ENCODE assay signal across 25 cellular contexts in the genomic region with DNA sequence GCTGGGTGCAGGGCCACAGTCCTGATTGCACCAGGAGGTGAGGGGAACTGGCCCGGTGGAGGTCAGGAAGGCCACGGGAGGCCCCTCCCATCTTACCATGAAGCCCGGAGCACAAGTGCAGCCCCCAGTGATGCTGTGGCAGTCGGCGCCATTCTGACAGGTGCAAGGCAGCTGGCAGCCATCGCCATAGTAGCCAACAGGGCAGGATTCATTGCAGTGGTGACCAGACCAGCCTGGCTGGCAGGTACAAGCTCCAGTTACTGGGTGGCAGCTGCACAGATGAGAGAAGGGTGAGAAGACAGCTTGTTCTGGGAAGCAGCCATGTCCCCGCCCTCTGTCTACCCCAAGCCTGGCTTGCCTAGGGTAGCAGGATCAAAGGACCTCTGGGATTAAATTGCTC.
DNase-seq lines count a peak whose midpoint lies in the region; FAIRE-seq and TF ChIP-seq lines count a peak whose summit lies in the region.
"Had no signal": no experiment of that assay in that cellular context is flagged by ENCODE, and none has a peak within 500 bp of the region (broad histone marks: within the 10 kb centered on the region; RNA-seq: fewer than 3 reads in every experiment).

No MANE protein-coding gene starts in this region.

- H3K27ac ChIP-seq in H9 (ENCODE audit: insufficient read length, low read depth, low read length) = no peak overlapping the region
- H3K27ac ChIP-seq in SJCRH30 = no peak overlapping the region
- H3K27ac ChIP-seq: epithelial cell of prostate, neutrophil, prostate gland had no signal

- no peak overlapping the region for H3K4ac ChIP-seq in H9 (ENCODE audit: low read depth, low read length)

- no peak for TF ChIP-seq CTCF in H9 (conservative IDR thresholded peaks at IDR 0.05)
- no peak for TF ChIP-seq CTCF in Caco-2 (IDR thresholded peaks at IDR 0.05; ENCODE audit: insufficient read depth in 1 of 2, low read depth in 1 of 2, low read length in 1 of 2, severe bottlenecking in 1 of 2, unreplicated experiment in 1 of 2)

- no TSS peak for BruUV-seq in Caco-2 (replicated peaks; lab: Mats Ljungman, UMichigan)

- no peaks in the 10 kb centered on the region for H3K9me3 ChIP-seq in H9 (ENCODE audit: control insufficient read depth, low read depth, low read length)
- no peaks in the 10 kb centered on the region; the same call in 1 of the 2 replicates for H3K9me3 ChIP-seq in SJCRH30 (replicated peaks)
- no peaks in the 10 kb centered on the region for H3K9me3 ChIP-seq in Caco-2
- H3K9me3 ChIP-seq: neutrophil, prostate gland had no signal

- H3K9me3 Mint-ChIP-seq in H9 (no peaks in the 10 kb centered on the region), Caco-2 (ENCODE audit: unreplicated experiment) (no peaks in the 10 kb centered on the region)
- H3K9me3 Mint-ChIP-seq in activated T-helper 1 cell treated with anti-CD3 and anti-CD28 coated beads, Interleukin-12 subunit alpha, Interleukin-12 subunit beta, Interleukin-2, Interleukin-4 antibody, amounts not matched to agents 30 ng/mL and 10 ng/mL and 1 ng/mL, durations not matched to agents 14 hours and 24 hours and 36 hours = no peaks in the 10 kb centered on the region
- H3K9me3 Mint-ChIP-seq: activated CD8-positive, alpha-beta T cell treated with anti-CD3 and anti-CD28 coated beads for 36 hours; memory B cell; type B pancreatic cell had no signal

- H3K27me3 Mint-ChIP-seq in H9 (ENCODE audit: low read depth) (no peaks in the 10 kb centered on the region), Caco-2 (ENCODE audit: insufficient read depth, unreplicated experiment) (peaks cover under 1% of the 10 kb centered on the region)
- H3K27me3 Mint-ChIP-seq in activated T-helper 1 cell treated with anti-CD3 and anti-CD28 coated beads, Interleukin-12 subunit alpha, Interleukin-12 subunit beta, Interleukin-2, Interleukin-4 antibody, amounts not matched to agents 30 ng/mL and 10 ng/mL and 1 ng/mL, durations not matched to agents 14 hours and 24 hours and 36 hours (ENCODE audit: insufficient read depth) = peaks cover 25% of the 10 kb centered on the region

- no peak overlapping the region for H2BK15ac ChIP-seq in H9 (ENCODE audit: low read depth, low read length)

- H2AFZ ChIP-seq in H9 (ENCODE audit: low read length) = no peak overlapping the region

- H3K56ac ChIP-seq in H9 (ENCODE audit: insufficient read length, low read depth, low read length) = no peak overlapping the region

- H2AK5ac ChIP-seq in H9 (ENCODE audit: insufficient read length, low read length) = no peak overlapping the region

- no peaks in the 10 kb centered on the region for H3K23me2 ChIP-seq in H9 (ENCODE audit: insufficient read length, low read depth, low read length, poor library complexity, severe bottlenecking)

- CTCF ChIA-PET in Caco-2 (lab: Charles Lee) = no interaction called here

- WGBS in H9 (ENCODE audit: extremely low coverage, insufficient read length, low lambda C conversion rate) = no CpG with 5 or more reads among the region's 7 CpGs

- no peaks in the 10 kb centered on the region for H3K79me2 ChIP-seq in H9 (ENCODE audit: insufficient read depth, low read length)

- H3K14ac ChIP-seq in H9 (ENCODE audit: insufficient read depth, low read length) = no peak overlapping the region; the same call in 1 of the 2 replicates

- H3K27me3 ChIP-seq in H9 (ENCODE audit: insufficient read depth, low read length) (no peaks in the 10 kb centered on the region), SJCRH30 (no peaks in the 10 kb centered on the region), Caco-2 (replicated peaks; ENCODE audit: control insufficient read depth, insufficient read depth, low read length) (no peaks in the 10 kb centered on the region)

- H3K4me3 Mint-ChIP-seq in H9 (no peak overlapping the region; a peak in 1 of 5 replicates), Caco-2 (ENCODE audit: unreplicated experiment) (no peak overlapping the region)
- no peak overlapping the region for H3K4me3 Mint-ChIP-seq in activated T-helper 1 cell treated with anti-CD3 and anti-CD28 coated beads, Interleukin-12 subunit alpha, Interleukin-12 subunit beta, Interleukin-2, Interleukin-4 antibody, amounts not matched to agents 30 ng/mL and 10 ng/mL and 1 ng/mL, durations not matched to agents 14 hours and 24 hours and 36 hours
- H3K4me3 Mint-ChIP-seq: activated CD8-positive, alpha-beta T cell treated with anti-CD3 and anti-CD28 coated beads for 36 hours; CD14-positive monocyte; memory B cell; type B pancreatic cell had no signal

- intact Hi-C loops in activated T-helper 1 cell treated with anti-CD3 and anti-CD28 coated beads, Interleukin-12 subunit alpha, Interleukin-12 subunit beta, Interleukin-2, Interleukin-4 antibody, amounts not matched to agents 30 ng/mL and 10 ng/mL and 1 ng/mL, durations not matched to agents 14 hours and 24 hours and 36 hours (cut with micrococcal nuclease) = no loop called here
- intact Hi-C loops in Caco-2 (cut with micrococcal nuclease; ENCODE audit: unreplicated experiment) = no loop called here

- H3K27ac Mint-ChIP-seq in H9 = no peak overlapping the region
- H3K27ac Mint-ChIP-seq in activated T-helper 1 cell treated with anti-CD3 and anti-CD28 coated beads, Interleukin-12 subunit alpha, Interleukin-12 subunit beta, Interleukin-2, Interleukin-4 antibody, amounts not matched to agents 30 ng/mL and 10 ng/mL and 1 ng/mL, durations not matched to agents 14 hours and 24 hours and 36 hours = no peak overlapping the region
- H3K27ac Mint-ChIP-seq in Caco-2 (ENCODE audit: unreplicated experiment) = no peak overlapping the region
- H3K27ac Mint-ChIP-seq: activated CD8-positive, alpha-beta T cell treated with anti-CD3 and anti-CD28 coated beads for 36 hours; CD14-positive monocyte; memory B cell; type B pancreatic cell had no signal

- H3K36me3 Mint-ChIP-seq in H9 (ENCODE audit: insufficient read depth in 1 of 3, low read depth in 3 of 3) (no peaks in the 10 kb centered on the region; a peak in 1 of 7 replicates), Caco-2 (ENCODE audit: insufficient read depth, unreplicated experiment) (no peaks in the 10 kb centered on the region)
- no peaks in the 10 kb centered on the region for H3K36me3 Mint-ChIP-seq in activated T-helper 1 cell treated with anti-CD3 and anti-CD28 coated beads, Interleukin-12 subunit alpha, Interleukin-12 subunit beta, Interleukin-2, Interleukin-4 antibody, amounts not matched to agents 30 ng/mL and 10 ng/mL and 1 ng/mL, durations not matched to agents 14 hours and 24 hours and 36 hours (ENCODE audit: low read depth)
- H3K36me3 Mint-ChIP-seq: CD14-positive monocyte, memory B cell, type B pancreatic cell had no signal

- H3T11ph ChIP-seq in H9 (ENCODE audit: low read length) = no peak overlapping the region

- no peak overlapping the region for H4K8ac ChIP-seq in H9 (replicated peaks; ENCODE audit: insufficient read length, low read depth, low read length)

- no peak for FAIRE-seq in GM12891 (lab: Jason Lieb, UNC)
- FAIRE-seq: H1 had no signal

- H3K9ac ChIP-seq in H9 (ENCODE audit: extremely low read depth, insufficient read length, low read length) = no peak overlapping the region

- H4K5ac ChIP-seq in H9 (ENCODE audit: insufficient read length, low read depth, low read length) = no peak overlapping the region

- H2BK12ac ChIP-seq in H9 (ENCODE audit: insufficient read length, low read depth, low read length) = no peak overlapping the region

- DNase-seq in H9 (peak; percentile 29), NCI-H1417 (lab: John Stamatoyannopoulos, UW) (peak; percentile 12 to 92 (median 78)), NCI-H2196 (lab: John Stamatoyannopoulos, UW; ENCODE audit: unreplicated experiment) (peak; percentile 86), SJCRH30 (peak; percentile 39 to 51), GM12891 (ENCODE audit: insufficient read length, low spot score) (no peak), Caco-2 (no peak)
- DNase-seq in activated T-helper 1 cell treated with anti-CD3 and anti-CD28 coated beads, Interleukin-12 subunit alpha, Interleukin-12 subunit beta, Interleukin-2, Interleukin-4 antibody, amounts not matched to agents 30 ng/mL and 10 ng/mL and 1 ng/mL, durations not matched to agents 14 hours and 24 hours and 36 hours (ENCODE audit: low spot score) = no peak
- no peak for DNase-seq in stimulated activated CD4-positive, alpha-beta T cell treated with anti-CD3 and anti-CD28 coated beads, Interleukin-12 subunit alpha, Interleukin-12 subunit beta, amount 100 ng/mL, for 4 hours
- DNase-seq: activated CD4-positive, CD25-positive, alpha-beta regulatory T cell treated with anti-CD3 and anti-CD28 coated beads, Interleukin-2, amount 50 U/mL, for 72 hours; activated CD8-positive, alpha-beta T cell treated with anti-CD3 and anti-CD28 coated beads for 36 hours; activated gamma-delta T cell; activated T-cell treated with anti-CD3 and anti-CD28 coated beads for 4 hours; GF-D8; head of caudate nucleus; kidney glomerular epithelial cell; MV-4-11; NCI-H2081 treated with DMSO at 0.1 percent for 48 hours; NK-92 treated with Interleukin-12 subunit alpha and Interleukin-12 subunit beta, amount 100 ng/mL, for 24 hours had no signal

- H3K4me1 ChIP-seq in H9 (ENCODE audit: insufficient read depth, low read length) (peaks cover 22% of the 10 kb centered on the region), SJCRH30 (no peaks in the 10 kb centered on the region), Caco-2 (no peaks in the 10 kb centered on the region)
- H3K4me1 ChIP-seq: prostate gland had no signal

- H3K79me1 ChIP-seq in H9 (ENCODE audit: insufficient read depth, low read depth, low read length, poor library complexity, severe bottlenecking) = no peaks in the 10 kb centered on the region

- H2BK20ac ChIP-seq in H9 (ENCODE audit: low read depth, low read length, poor library complexity, severe bottlenecking) = no peak overlapping the region

- H3K4me3 ChIP-seq in SJCRH30 (no peak overlapping the region), Caco-2 (ENCODE audit: low read depth, low read length) (no peak overlapping the region)
- H3K4me3 ChIP-seq: prostate gland had no signal

- H3K18ac ChIP-seq in H9 (ENCODE audit: insufficient read length, low read depth, low read length) = no peak overlapping the region

- H3K4me1 Mint-ChIP-seq in H9 = peaks cover 40 to 45% of the 10 kb centered on the region in 2 experiments
- peaks cover 6% of the 10 kb centered on the region for H3K4me1 Mint-ChIP-seq in activated T-helper 1 cell treated with anti-CD3 and anti-CD28 coated beads, Interleukin-12 subunit alpha, Interleukin-12 subunit beta, Interleukin-2, Interleukin-4 antibody, amounts not matched to agents 30 ng/mL and 10 ng/mL and 1 ng/mL, durations not matched to agents 14 hours and 24 hours and 36 hours (ENCODE audit: low read depth)
- H3K4me1 Mint-ChIP-seq in Caco-2 (ENCODE audit: low read depth, unreplicated experiment) = no peaks in the 10 kb centered on the region
- H3K4me1 Mint-ChIP-seq: CD14-positive monocyte had no signal

- no peaks in the 10 kb centered on the region for H4K20me1 ChIP-seq in H9 (ENCODE audit: control insufficient read depth, insufficient read depth, insufficient read length)

- no peak overlapping the region for H3K23ac ChIP-seq in H9 (ENCODE audit: insufficient read length, low read depth, low read length)

- H3K4me2 ChIP-seq in H9 (ENCODE audit: insufficient read depth, insufficient read length, low read length) = no peak overlapping the region

- POLR2A ChIA-PET in Caco-2 (lab: Charles Lee) = no interaction called here

- no peak overlapping the region for H4K91ac ChIP-seq in H9 (ENCODE audit: insufficient read length, low read depth, low read length)

- TF ChIP-seq POLR2A in GM12891 (IDR thresholded peaks at IDR 0.05; ENCODE audit: low read depth, low read length) = no peak

- no peak overlapping the region for H2BK5ac ChIP-seq in H9 (ENCODE audit: insufficient read length, low read length)

- H3K36me3 ChIP-seq in SJCRH30 (no peaks in the 10 kb centered on the region), Caco-2 (ENCODE audit: control insufficient read depth, insufficient read depth, low read length) (no peaks in the 10 kb centered on the region)
- H3K36me3 ChIP-seq: neutrophil, prostate gland had no signal

- H2BK120ac ChIP-seq in H9 (ENCODE audit: low read depth, low read length, poor library complexity, severe bottlenecking) = no peak overlapping the region

Comparison
In these comparisons a context has a peak if more than half of its experiments do, and no peak if none do; other contexts are left out.
1. DNase-seq: peak in H9 (single experiment), NCI-H1417 (3 of 3), NCI-H2196 (single experiment) and SJCRH30 (2 of 2); none in activated T-helper 1 cell treated with anti-CD3 and anti-CD28 coated beads, Interleukin-12 subunit alpha, Interleukin-12 subunit beta, Interleukin-2, Interleukin-4 antibody, amounts not matched to agents 30 ng/mL and 10 ng/mL and 1 ng/mL, durations not matched to agents 14 hours and 24 hours and 36 hours (single experiment), GM12891 (single experiment), Caco-2 (0 of 2) and stimulated activated CD4-positive, alpha-beta T cell treated with anti-CD3 and anti-CD28 coated beads, Interleukin-12 subunit alpha, Interleukin-12 subunit beta, amount 100 ng/mL, for 4 hours (single experiment).